In genomic region chr10:59732849-59733248, GRCh38 we compare ENCODE assay signal across 23 cellular contexts. TPM values are rescaled to one million over a fixed set of nuclear protein-coding genes. Genes with fewer than 3 reads are reported as not detected.
"Had no signal": no experiment of that assay in that cellular context is flagged by ENCODE, and none has a peak within 500 bp of the region (broad histone marks: within the 10 kb centered on the region; RNA-seq: fewer than 3 reads in every experiment).

No MANE protein-coding gene starts in this region.

RNA-seq across cellular contexts. Expression of gene MRLN, which starts 20.4 kb away (rescaled TPM):
- total RNA-seq: naive thymus-derived CD4-positive, alpha-beta T cell; naive thymus-derived CD8-positive, alpha-beta T cell; natural killer cell; natural killer cell treated with Interleukin-12 subunit alpha and Interleukin-12 subunit beta and Interleukin-15 and Interleukin-18, amount 100 ng/mL, for 72 hours; neural crest cell; occipital lobe; omental fat pad; osteoblast; osteocyte; progenitor cell of endocrine pancreas; prostate gland; pulmonary artery endothelial cell; renal cortical epithelial cell; right atrium auricular region; right cardiac atrium; right lobe of liver; sciatic nerve; sigmoid colon; smooth muscle cell; spleen had no signal
- polyA plus RNA-seq: naive thymus-derived CD4-positive, alpha-beta T cell; naive thymus-derived CD8-positive, alpha-beta T cell; neural cell; ovary; right cardiac atrium; sigmoid colon; small intestine; smooth muscle cell; spleen had no signal

RNA-seq across cellular contexts. Expression of gene SLC16A9, which starts 23.2 kb away (rescaled TPM):
- total RNA-seq: naive thymus-derived CD8-positive, alpha-beta T cell; natural killer cell had no signal
- polyA plus RNA-seq: naive thymus-derived CD4-positive, alpha-beta T cell; naive thymus-derived CD8-positive, alpha-beta T cell had no signal
